In genomic region chr1:14140800-14141526, GRCh38 we compare ENCODE assay signal across 10 cellular contexts.
DNase-seq lines count a peak whose midpoint lies in the region; ATAC-seq and TF ChIP-seq lines count a peak whose summit lies in the region.
"Had no signal": no experiment of that assay in that cellular context is flagged by ENCODE, and none has a peak within 500 bp of the region (broad histone marks: within the 10 kb centered on the region; RNA-seq: fewer than 3 reads in every experiment).

No MANE protein-coding gene starts in this region.

- H3K4me1 ChIP-seq in heart right ventricle (peaks cover 0 to 18% (median 7%) of the 10 kb centered on the region in 9 donors), prostate gland (replicated peaks) (no peaks in the 10 kb centered on the region)
- H3K4me1 ChIP-seq: adrenal gland had no signal

- DNase-seq in G401 (ENCODE audit: low spot score), result peak; percentile 97
- DNase-seq in astrocyte of the hippocampus (ENCODE audit: low read depth, low spot score), result peak; percentile 93
- peak; percentile 67 to 75 for DNase-seq in heart right ventricle
- peak; percentile 64 for DNase-seq in prostate gland (ENCODE audit: low spot score)
- DNase-seq in T-helper 9 cell, result no peak
- DNase-seq: MV-4-11 had no signal

- peak overlapping the region in 5 of 10 donors; percentile 4 to 64 (median 49) for H3K27ac ChIP-seq in heart right ventricle
- no peak overlapping the region for H3K27ac ChIP-seq in prostate gland

- H3K9me3 ChIP-seq in heart right ventricle (no peaks in the 10 kb centered on the region), prostate gland (no peaks in the 10 kb centered on the region)
- H3K9me3 ChIP-seq: adrenal gland had no signal

- H3K4me3 ChIP-seq in heart right ventricle, result no peak overlapping the region
- H3K4me3 ChIP-seq in prostate gland, result no peak overlapping the region
- H3K4me3 ChIP-seq: adrenal gland had no signal

- H3K36me3 ChIP-seq in heart right ventricle (no peaks in the 10 kb centered on the region), prostate gland (no peaks in the 10 kb centered on the region)
- H3K36me3 ChIP-seq: adrenal gland had no signal

- in situ Hi-C loops in G401 (cut with HindIII; ENCODE audit: low sequenced_read_pairs), result no loop called here

- 43 to 44% methylated on average over 17 of the region's 17 CpGs for WGBS in heart right ventricle, 2 donors
- WGBS in prostate gland, result 38% methylated on average over 17 of the region's 17 CpGs

- intact Hi-C loops in heart right ventricle (cut with DNase I), result loop anchor here in 1 of 10 donors (10.0 kb wide), 1 partner anchor 1466 kb away; no protein-coding TSS in a partner anchor
- intact Hi-C loops in prostate gland (cut with DNase I), result no loop called here

- peak; percentile 69 to 92 (median 84) for ATAC-seq in heart right ventricle
- no peak for ATAC-seq in GM21367 (IDR thresholded peaks at IDR 0.05; ENCODE audit: unreplicated experiment)
- ATAC-seq in GM19324 (IDR thresholded peaks at IDR 0.05; ENCODE audit: low FRiP score, unreplicated experiment), result no peak
- ATAC-seq in HG02623 (IDR thresholded peaks at IDR 0.05; ENCODE audit: unreplicated experiment), result no peak

- TF ChIP-seq POLR2A in prostate gland (IDR thresholded peaks at IDR 0.05), result no peak

- no peak for TF ChIP-seq CTCF in heart right ventricle (IDR thresholded peaks at IDR 0.05)
- TF ChIP-seq CTCF in prostate gland (IDR thresholded peaks at IDR 0.05), result no peak

- H3K27me3 ChIP-seq in heart right ventricle, result no peaks in the 10 kb centered on the region
- H3K27me3 ChIP-seq in prostate gland (replicated peaks; ENCODE audit: insufficient read depth), result no peaks in the 10 kb centered on the region
- H3K27me3 ChIP-seq: adrenal gland had no signal

Comparison
In these comparisons a context has a peak if more than half of its experiments do, and no peak if none do; other contexts are left out.
1. ATAC-seq: peak in heart right ventricle (8 of 8); none in GM21367 (single experiment), GM19324 (single experiment) and HG02623 (single experiment).